ENCODE assay signal across 20 cellular contexts in genomic region chr13:33307820-33308219, GRCh38. TPM values are rescaled to one million over a fixed set of nuclear protein-coding genes. Genes with fewer than 3 reads are reported as not detected.
A peak's percentile ranks its signal among the peaks of the same experiment; 100 is the strongest.
DNase-seq lines count a peak whose midpoint lies in the region; FAIRE-seq and TF ChIP-seq lines count a peak whose summit lies in the region.
"Had no signal": no experiment of that assay in that cellular context is flagged by ENCODE, and none has a peak within 500 bp of the region (broad histone marks: within the 10 kb centered on the region; RNA-seq: fewer than 3 reads in every experiment).

No MANE protein-coding gene starts in this region.

- H3K36me3 ChIP-seq in MG63 (peaks cover 18% of the 10 kb centered on the region), H7 (replicated peaks; ENCODE audit: control insufficient read depth, insufficient read depth, low read length) (no peaks in the 10 kb centered on the region), esophagus squamous epithelium (no peaks in the 10 kb centered on the region)

- H3K9me3 Mint-ChIP-seq in CD14-positive monocyte = peaks cover 0 to 15% (median 8%) of the 10 kb centered on the region in 7 donors

- no peak overlapping the region for H3K27ac ChIP-seq in esophagus squamous epithelium
- H3K27ac ChIP-seq: SJCRH30 had no signal

- H3K36me3 Mint-ChIP-seq in CD14-positive monocyte = no peaks in the 10 kb centered on the region
- H3K36me3 Mint-ChIP-seq: CD4-positive, alpha-beta memory T cell had no signal

- intact Hi-C loops in CD14-positive monocyte (cut with micrococcal nuclease) (no loop called here), esophagus squamous epithelium (cut with DNase I) (no loop called here)

- no peaks in the 10 kb centered on the region for H3K27me3 ChIP-seq in MG63
- H3K27me3 ChIP-seq in H7 (ENCODE audit: control insufficient read depth, insufficient read depth, low read length) = no peaks in the 10 kb centered on the region
- H3K27me3 ChIP-seq in esophagus squamous epithelium = no peaks in the 10 kb centered on the region
- H3K27me3 ChIP-seq: SJCRH30 had no signal

- no peaks in the 10 kb centered on the region for H3K4me1 Mint-ChIP-seq in CD14-positive monocyte
- H3K4me1 Mint-ChIP-seq: CD4-positive, alpha-beta memory T cell; H9 had no signal

- H3K9me3 ChIP-seq in MG63 (peaks cover 8% of the 10 kb centered on the region; the same call in 1 of the 2 replicates), esophagus squamous epithelium (no peaks in the 10 kb centered on the region)

- H3K4me1 ChIP-seq in esophagus squamous epithelium = peaks cover 0 to 26% (median 9%) of the 10 kb centered on the region in 3 donors
- H3K4me1 ChIP-seq: SJCRH30 had no signal

- peaks cover 0 to 2% (median 1%) of the 10 kb centered on the region in 3 donors for H3K27me3 Mint-ChIP-seq in CD14-positive monocyte (ENCODE audit: low read depth in 3 of 3)

- 0 to 23% methylated on average over 1 of the region's 1 CpG for WGBS in esophagus squamous epithelium, 2 donors

- H3K4me3 ChIP-seq in MG63 (no peak overlapping the region), H7 (ENCODE audit: insufficient read depth, low read depth, low read length) (no peak overlapping the region), esophagus squamous epithelium (no peak overlapping the region)
- H3K4me3 ChIP-seq: SJCRH30 had no signal

- H3K27ac Mint-ChIP-seq in CD14-positive monocyte = no peak overlapping the region
- H3K27ac Mint-ChIP-seq: B cell; CD4-positive, alpha-beta memory T cell; H9 had no signal

- no peak overlapping the region for H3K4me3 Mint-ChIP-seq in CD14-positive monocyte
- H3K4me3 Mint-ChIP-seq: B cell, H9 had no signal

- no peak for TF ChIP-seq POLR2A in esophagus squamous epithelium (IDR thresholded peaks at IDR 0.05)

- no peak for TF ChIP-seq CTCF in CD14-positive monocyte (IDR thresholded peaks at IDR 0.05)
- no peak for TF ChIP-seq CTCF in esophagus squamous epithelium (IDR thresholded peaks at IDR 0.05)

- peak; percentile 84 for FAIRE-seq in endometrium (lab: Jason Lieb, UNC)

- DNase-seq in MG63 = peak; percentile 2
- DNase-seq in globus pallidus (ENCODE audit: low spot score) = peak; percentile 58
- peak; percentile 57 for DNase-seq in superior temporal gyrus (ENCODE audit: extremely low spot score)
- no peak for DNase-seq in CD14-positive monocyte (ENCODE audit: low spot score)
- no peak for DNase-seq in H7
- no peak for DNase-seq in effector CD4-positive, alpha-beta T cell
- no peak for DNase-seq in esophagus squamous epithelium (lab: John Stamatoyannopoulos, UW)
- DNase-seq: CD4-positive, alpha-beta memory T cell; DMS79; H9; Kasumi-1; NCI-H1105 treated with DMSO at 0.1 percent for 48 hours; NCI-H2029; NCI-H2171 treated with DMSO at 0.1 percent for 48 hours; NCI-H446 treated with DMSO at 0.1 percent for 48 hours; NCI-H748 treated with DMSO at 0.1 percent for 48 hours; PC-3; SJCRH30 had no signal

RNA-seq across cellular contexts. Expression of gene STARD13, which starts 22.3 kb away (rescaled TPM):
- total RNA-seq in MG63 (2014; rRNA removed; shearing (Covaris generic); ENCODE audit: low replicate concordance) = 16.4 and 19.2 TPM in 2 replicates
- polyA plus RNA-seq in CD14-positive monocyte = under 1 TPM; 0.37 to 0.60 TPM
- 0.73 and 3.0 TPM in 2 replicates for total RNA-seq in H7 (2014; rRNA removed; shearing (Covaris generic))
- total RNA-seq in esophagus squamous epithelium = 10 to 100 TPM in 1 of 4 donors, 1 to 10 TPM in 3; 1.3 to 18.7 (median 4.4) TPM
- polyA plus RNA-seq: CD4-positive, alpha-beta memory T cell had no signal

Comparison
In these comparisons a context has a peak if more than half of its experiments do, and no peak if none do; other contexts are left out.
1. DNase-seq: peak in MG63 (single experiment), globus pallidus (single experiment) and superior temporal gyrus (single experiment); none in CD14-positive monocyte (single experiment), H7 (single experiment), effector CD4-positive, alpha-beta T cell (single experiment) and esophagus squamous epithelium (single experiment).